Comparison of ENCODE assay signal across 16 cellular contexts in the genomic region with DNA sequence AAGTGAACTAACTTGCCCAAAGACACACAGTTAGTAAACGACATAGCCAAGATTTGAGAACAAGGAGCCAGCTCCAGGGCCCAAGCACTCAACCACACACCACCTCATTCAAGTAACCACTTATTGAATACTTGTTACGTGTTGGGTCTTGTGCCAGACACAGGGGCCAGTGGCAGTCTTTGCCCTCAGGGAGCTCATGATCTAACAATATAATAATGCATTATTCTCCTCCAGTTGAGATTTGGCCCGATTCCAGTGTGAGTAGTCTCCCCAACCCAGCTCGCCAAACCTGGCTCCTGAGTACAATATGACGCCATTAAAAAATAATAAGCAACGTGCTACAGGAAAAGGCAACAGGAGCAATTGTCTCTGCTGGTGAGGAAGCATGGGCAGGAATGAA. TPM values are rescaled to one million over a fixed set of nuclear protein-coding genes. Genes with fewer than 3 reads are reported as not detected.
DNase-seq lines count a peak whose midpoint lies in the region; ATAC-seq and TF ChIP-seq lines count a peak whose summit lies in the region.
"Had no signal": no experiment of that assay in that cellular context is flagged by ENCODE, and none has a peak within 500 bp of the region (broad histone marks: within the 10 kb centered on the region; RNA-seq: fewer than 3 reads in every experiment).

No MANE protein-coding gene starts in this region.

- no peaks in the 10 kb centered on the region for H3K36me3 ChIP-seq in SJSA1
- H3K36me3 ChIP-seq: cardiac muscle cell, tibial nerve had no signal

- peak overlapping the region; percentile 69 for H3K27ac ChIP-seq in SJSA1
- H3K27ac ChIP-seq: cardiac muscle cell, tibial nerve had no signal

- peak; percentile 89 for ATAC-seq in esophagus mucosa
- ATAC-seq: mucosa of descending colon had no signal

- no peak overlapping the region for H3K27ac Mint-ChIP-seq in activated CD4-positive, alpha-beta T cell treated with anti-CD3 and anti-CD28 coated beads, Interleukin-2, amount 10 ng/mL, durations not matched to agents 24 days and 14 days
- H3K27ac Mint-ChIP-seq in activated naive CD4-positive, alpha-beta T cell treated with anti-CD3 and anti-CD28 coated beads for 36 hours = no peak overlapping the region
- H3K27ac Mint-ChIP-seq: activated naive CD4-positive, alpha-beta T cell treated with anti-CD3 and anti-CD28 coated beads, Interleukin-2, amount 10 ng/mL, durations not matched to agents 7 days and 5 days; endodermal cell had no signal

- H3K9me3 Mint-ChIP-seq in activated CD4-positive, alpha-beta T cell treated with anti-CD3 and anti-CD28 coated beads, Interleukin-2, amount 10 ng/mL, durations not matched to agents 24 days and 14 days = no peaks in the 10 kb centered on the region
- H3K9me3 Mint-ChIP-seq in activated naive CD4-positive, alpha-beta T cell treated with anti-CD3 and anti-CD28 coated beads for 36 hours = no peaks in the 10 kb centered on the region
- H3K9me3 Mint-ChIP-seq: activated naive CD4-positive, alpha-beta T cell treated with anti-CD3 and anti-CD28 coated beads, Interleukin-2, amount 10 ng/mL, durations not matched to agents 7 days and 5 days; endodermal cell had no signal

- H3K9me3 ChIP-seq in SJSA1 (replicated peaks) = 0 out of 2 replicates have a peak, but pooled peaks cover 3% of the 10 kb centered on the region
- H3K9me3 ChIP-seq: mucosa of descending colon, tibial nerve had no signal

- peak; percentile 44 for DNase-seq in activated CD4-positive, alpha-beta T cell treated with anti-CD3 and anti-CD28 coated beads, Interleukin-2, amount 10 ng/mL, durations not matched to agents 24 days and 14 days
- DNase-seq in activated CD4-positive, alpha-beta T cell treated with anti-CD3 and anti-CD28 coated beads for 1 hour = no peak
- DNase-seq in SJSA1 (ENCODE audit: low read depth in 1 of 2, low spot score in 2 of 2) (peak; percentile 60 to 74), NK-92 (lab: John Stamatoyannopoulos, UW; ENCODE audit: unreplicated experiment) (no peak), hypothalamus (lab: John Stamatoyannopoulos, UW) (no peak), GM10248 (ENCODE audit: extremely low spot score) (no peak)
- no peak for DNase-seq in activated naive CD4-positive, alpha-beta T cell treated with anti-CD3 and anti-CD28 coated beads for 36 hours
- DNase-seq: activated CD4-positive, CD25-positive, alpha-beta regulatory T cell; activated naive CD4-positive, alpha-beta T cell treated with anti-CD3 and anti-CD28 coated beads, Interleukin-2, amount 10 ng/mL, durations not matched to agents 7 days and 5 days; endodermal cell; mucosa of descending colon; nucleus accumbens; stimulated activated CD4-positive, alpha-beta T cell treated with anti-CD3 and anti-CD28 coated beads, Interleukin-4, amount 100 ng/mL, for 4 hours had no signal

- H3K4me3 Mint-ChIP-seq in activated CD4-positive, alpha-beta T cell treated with anti-CD3 and anti-CD28 coated beads, Interleukin-2, amount 10 ng/mL, durations not matched to agents 24 days and 14 days = no peak overlapping the region
- H3K4me3 Mint-ChIP-seq in activated naive CD4-positive, alpha-beta T cell treated with anti-CD3 and anti-CD28 coated beads for 36 hours = no peak overlapping the region
- H3K4me3 Mint-ChIP-seq: activated naive CD4-positive, alpha-beta T cell treated with anti-CD3 and anti-CD28 coated beads, Interleukin-2, amount 10 ng/mL, durations not matched to agents 7 days and 5 days; endodermal cell had no signal

- intact Hi-C loops in activated CD4-positive, alpha-beta T cell treated with anti-CD3 and anti-CD28 coated beads, Interleukin-2, amount 10 ng/mL, durations not matched to agents 24 days and 14 days (cut with micrococcal nuclease) = no loop called here
- intact Hi-C loops in activated naive CD4-positive, alpha-beta T cell treated with anti-CD3 and anti-CD28 coated beads for 36 hours (cut with micrococcal nuclease) = no loop called here

- no peaks in the 10 kb centered on the region for H3K36me3 Mint-ChIP-seq in activated CD4-positive, alpha-beta T cell treated with anti-CD3 and anti-CD28 coated beads, Interleukin-2, amount 10 ng/mL, durations not matched to agents 24 days and 14 days (ENCODE audit: low read depth)
- H3K36me3 Mint-ChIP-seq in activated naive CD4-positive, alpha-beta T cell treated with anti-CD3 and anti-CD28 coated beads for 36 hours (ENCODE audit: low read depth) = no peaks in the 10 kb centered on the region
- H3K36me3 Mint-ChIP-seq: activated naive CD4-positive, alpha-beta T cell treated with anti-CD3 and anti-CD28 coated beads, Interleukin-2, amount 10 ng/mL, durations not matched to agents 7 days and 5 days had no signal

- peaks cover 24% of the 10 kb centered on the region for H3K4me1 Mint-ChIP-seq in activated CD4-positive, alpha-beta T cell treated with anti-CD3 and anti-CD28 coated beads, Interleukin-2, amount 10 ng/mL, durations not matched to agents 24 days and 14 days
- peaks cover 18% of the 10 kb centered on the region for H3K4me1 Mint-ChIP-seq in activated naive CD4-positive, alpha-beta T cell treated with anti-CD3 and anti-CD28 coated beads for 36 hours (ENCODE audit: low read depth)
- H3K4me1 Mint-ChIP-seq: endodermal cell had no signal

- no peak for TF ChIP-seq CTCF in GM10248 (IDR thresholded peaks at IDR 0.05; ENCODE audit: control extremely low read depth, extremely low read depth, low read depth, missing control alignments)

- H3K4me3 ChIP-seq in SJSA1 = no peak overlapping the region
- H3K4me3 ChIP-seq: cardiac muscle cell, mucosa of descending colon, tibial nerve had no signal

- no peaks in the 10 kb centered on the region for H3K27me3 ChIP-seq in SJSA1 (replicated peaks)
- H3K27me3 ChIP-seq: cardiac muscle cell, tibial nerve had no signal

- POLR2A ChIA-PET in GM10248 (lab: Yijun Ruan, JAX) = interaction anchor here (2.2 kb wide), 1 partner anchor 14 kb away, joined by 12 read pairs; a partner anchor contains a TSS

- H3K4me1 ChIP-seq in SJSA1 (replicated peaks) = peaks cover 48% of the 10 kb centered on the region

- CTCF ChIA-PET in activated naive CD4-positive, alpha-beta T cell treated with anti-CD3 and anti-CD28 coated beads for 36 hours (lab: Charles Lee) = interaction anchor here (0.6 to 3.3 kb wide), 4 partner anchors 13 to 957 kb away, joined by 3 to 30 read pairs (median 3); a partner anchor contains a TSS
- CTCF ChIA-PET in GM10248 (lab: Yijun Ruan, JAX) = interaction anchor here (1.0 to 8.2 kb wide), 3 partner anchors 10 to 270 kb away, joined by 6 to 154 read pairs (median 9); a partner anchor contains a TSS

- peaks cover 10% of the 10 kb centered on the region for H3K27me3 Mint-ChIP-seq in activated CD4-positive, alpha-beta T cell treated with anti-CD3 and anti-CD28 coated beads, Interleukin-2, amount 10 ng/mL, durations not matched to agents 24 days and 14 days
- H3K27me3 Mint-ChIP-seq in activated naive CD4-positive, alpha-beta T cell treated with anti-CD3 and anti-CD28 coated beads for 36 hours (ENCODE audit: low read depth) = peaks cover 2% of the 10 kb centered on the region

RNA-seq across cellular contexts. Expression of a gene that starts 14.4 kb away (rescaled TPM):
- total RNA-seq in activated CD4-positive, alpha-beta T cell treated with anti-CD3 and anti-CD28 coated beads, Interleukin-2, amount 10 ng/mL, durations not matched to agents 24 days and 14 days = 30.8 and 33.9 TPM in 2 replicates
- 47.0 and 49.5 TPM in 2 replicates for total RNA-seq in SJSA1 (2014; rRNA removed; shearing (Covaris generic))
- 14.4 TPM for total RNA-seq in esophagus mucosa
- total RNA-seq in activated naive CD4-positive, alpha-beta T cell treated with anti-CD3 and anti-CD28 coated beads for 36 hours = 10 to 100 TPM; 48.9 to 52.8 TPM

Comparison
In these comparisons a context has a peak if more than half of its experiments do, and no peak if none do; other contexts are left out.
1. DNase-seq: peak in activated CD4-positive, alpha-beta T cell treated with anti-CD3 and anti-CD28 coated beads, Interleukin-2, amount 10 ng/mL, durations not matched to agents 24 days and 14 days (single experiment) and SJSA1 (2 of 2); none in activated CD4-positive, alpha-beta T cell treated with anti-CD3 and anti-CD28 coated beads for 1 hour (single experiment), NK-92 (single experiment), hypothalamus (0 of 51), activated naive CD4-positive, alpha-beta T cell treated with anti-CD3 and anti-CD28 coated beads for 36 hours (single experiment) and GM10248 (single experiment).